In the genomic region with DNA sequence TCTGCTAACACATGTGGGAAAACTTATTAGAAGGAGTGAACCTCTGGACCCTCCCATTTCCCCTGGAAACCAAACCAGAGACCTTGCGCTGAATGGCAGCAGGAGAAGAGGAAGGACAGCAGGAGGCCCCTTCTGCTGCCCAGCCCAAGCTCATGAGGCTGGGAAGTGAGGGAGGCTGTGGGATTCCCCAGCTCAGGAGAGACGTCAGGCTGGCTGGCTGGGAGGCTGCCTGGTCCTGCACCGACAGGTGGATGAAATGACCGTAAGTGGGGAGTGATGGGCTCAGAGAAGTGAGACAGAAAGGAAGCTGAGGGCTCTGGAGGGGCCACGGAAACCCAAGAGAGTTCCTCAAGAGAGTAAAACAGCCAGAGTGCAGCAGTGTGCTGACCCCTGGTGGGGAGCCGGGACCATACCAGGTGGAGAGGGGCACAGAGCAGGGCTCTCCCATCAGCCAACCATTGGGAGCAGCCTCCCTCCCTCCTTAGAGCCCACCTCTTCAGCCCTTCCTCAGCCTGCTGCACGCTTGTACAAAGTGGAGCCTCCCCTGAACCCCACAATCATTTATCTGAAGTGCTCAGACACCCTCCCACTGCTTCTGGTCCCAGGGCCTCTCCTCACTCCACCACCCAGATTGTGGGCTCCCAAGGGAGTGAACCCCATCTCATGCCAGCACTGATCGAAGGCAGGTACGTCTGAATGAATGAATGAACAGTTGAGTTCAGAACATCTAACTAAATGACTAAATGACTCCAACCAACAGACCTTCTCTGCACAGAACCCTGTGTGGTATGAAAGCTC, we compare ENCODE assay signal across 8 cellular contexts. TPM values are rescaled to one million over a fixed set of nuclear protein-coding genes. Genes with fewer than 3 reads are reported as not detected.
DNase-seq lines count a peak whose midpoint lies in the region; ATAC-seq and TF ChIP-seq lines count a peak whose summit lies in the region.

No MANE protein-coding gene starts in this region.

- intact Hi-C loops in breast epithelium (cut with DNase I; ENCODE audit: low total_unique reads) (no loop called here), left lung (cut with DNase I) (loop anchor here in 1 of 2 donors (10.0 kb wide), 1 partner anchor 104 kb away; no protein-coding TSS in a partner anchor)

- H3K27me3 ChIP-seq in breast epithelium (no peaks in the 10 kb centered on the region), left lung (peaks cover 0 to 17% of the 10 kb centered on the region in 2 donors)

- peak; percentile 9 for ATAC-seq in left lung
- no peak for ATAC-seq in HG03025 (IDR thresholded peaks at IDR 0.05; ENCODE audit: low FRiP score, unreplicated experiment)

- in situ Hi-C loops in ACHN (cut with HindIII; ENCODE audit: low pct_ligation_motif_present, low pct_unique_long_range_greater_than_20kb, low sequenced_read_pairs): no loop called here

- DNase-seq in ACHN (peak; percentile 77), NAMALWA (ENCODE audit: low spot score) (peak; percentile 80), T-helper 22 cell (ENCODE audit: low read depth) (peak; percentile 33), breast epithelium (ENCODE audit: low spot score in 2 of 2) (no peak), left lung (no peak)
- DNase-seq in stimulated activated naive CD4-positive, alpha-beta T cell treated with Interleukin-2 at 50 U/mL for 16 hours (lab: John Stamatoyannopoulos, UW): peak; percentile 40

- TF ChIP-seq CTCF in GM12873 (IDR thresholded peaks at IDR 0.05; ENCODE audit: insufficient read depth, low read depth, low read length, missing control alignments) (peak; percentile 87), breast epithelium (IDR thresholded peaks at IDR 0.05) (peak in 2 of 3 donors; percentile 38 to 57), left lung (IDR thresholded peaks at IDR 0.05) (peak; percentile 62 to 64)

- H3K4me1 ChIP-seq in breast epithelium (no peaks in the 10 kb centered on the region), left lung (peaks cover 3 to 41% of the 10 kb centered on the region in 2 donors)

- no peaks in the 10 kb centered on the region for H3K9me3 ChIP-seq in breast epithelium
- no peaks in the 10 kb centered on the region for H3K9me3 ChIP-seq in left lung

- no peak for TF ChIP-seq POLR2A in breast epithelium (IDR thresholded peaks at IDR 0.05)

- H3K36me3 ChIP-seq in breast epithelium (no peaks in the 10 kb centered on the region), left lung (peaks cover 0 to 3% of the 10 kb centered on the region in 2 donors)

- H3K27ac ChIP-seq in breast epithelium (no peak overlapping the region), left lung (no peak overlapping the region)

- H3K4me3 ChIP-seq in breast epithelium (no peak overlapping the region), left lung (no peak overlapping the region)

RNA-seq across cellular contexts. Expression of a gene that starts 14.0 kb away (rescaled TPM):
- total RNA-seq in breast epithelium: 10 to 100 TPM in 2 of 3 donors, 1 to 10 TPM in 1; 8.5 to 27.2 (median 16.0) TPM
- total RNA-seq in left lung: 10 to 100 TPM; 30.6 to 63.7 TPM

RNA-seq across cellular contexts. Expression of a gene that starts 30.5 kb away (rescaled TPM):
- 100 to 1,000 TPM in 1 of 3 donors, 10 to 100 TPM in 2; 35.7 to 154 (median 66.2) TPM for total RNA-seq in breast epithelium
- 100 to 1,000 TPM in 1 of 2 donors, 10 to 100 TPM in 1; 36.4 to 165 TPM for total RNA-seq in left lung

RNA-seq across cellular contexts. Expression of a gene that starts 49.0 kb away (rescaled TPM):
- total RNA-seq in breast epithelium (10 to 100 TPM; 35.0 to 54.2 (median 39.7) TPM), left lung (10 to 100 TPM; 35.7 to 42.4 TPM)

RNA-seq across cellular contexts. Expression of a gene that starts 58.8 kb away (rescaled TPM):
- 1 to 10 TPM in 1 of 3 donors, not detected in 2; 1.3 TPM for total RNA-seq in breast epithelium
- 1 to 10 TPM in 1 of 2 donors, under 1 TPM in 1; 0.47 to 4.5 TPM for total RNA-seq in left lung

Comparison
In these comparisons a context has a peak if more than half of its experiments do, and no peak if none do; other contexts are left out.
1. DNase-seq: peak in ACHN (single experiment), NAMALWA (single experiment), T-helper 22 cell (single experiment) and stimulated activated naive CD4-positive, alpha-beta T cell treated with Interleukin-2 at 50 U/mL for 16 hours (single experiment); none in breast epithelium (0 of 2) and left lung (0 of 2).
2. Peak in every context shown above with its lines, with median percentiles within 50 percentile points of each other: CTCF ChIP-seq.